17 cellular contexts compared by ENCODE assay signal in genomic region chr3:149332781-149333517, GRCh38. TPM values are rescaled to one million over a fixed set of nuclear protein-coding genes. Genes with fewer than 3 reads are reported as not detected.
DNase-seq lines count a peak whose midpoint lies in the region; ATAC-seq and TF ChIP-seq lines count a peak whose summit lies in the region.
"Had no signal": no experiment of that assay in that cellular context is flagged by ENCODE, and none has a peak within 500 bp of the region (broad histone marks: within the 10 kb centered on the region; RNA-seq: fewer than 3 reads in every experiment).

No MANE protein-coding gene starts in this region.

- H2AK5ac ChIP-seq in mesendoderm (ENCODE audit: low read length) = no peak overlapping the region

- H3K4me3 ChIP-seq in right cardiac atrium (ENCODE audit: low read length) (peak overlapping the region; percentile 57), mesendoderm (ENCODE audit: low read length) (no peak overlapping the region), vagina (peak overlapping the region in 1 of 2 donors; percentile 3), brain microvascular endothelial cell (ENCODE audit: low read depth, low read length) (no peak overlapping the region)

- no peak overlapping the region for H2BK120ac ChIP-seq in mesendoderm (ENCODE audit: low read depth, low read length)

- H3K4ac ChIP-seq in mesendoderm (ENCODE audit: low read depth, low read length) = no peak overlapping the region

- no peak overlapping the region for H3K4me3 Mint-ChIP-seq in activated T-cell treated with anti-CD3 and anti-CD28 coated beads, Interleukin-2, amount 50 U/mL, for 24 hours
- no peak overlapping the region for H3K4me3 Mint-ChIP-seq in natural killer cell
- H3K4me3 Mint-ChIP-seq: neural crest cell had no signal

- H3K79me1 ChIP-seq in mesendoderm (ENCODE audit: low read length) = no peaks in the 10 kb centered on the region

- H3K4me2 ChIP-seq in mesendoderm (ENCODE audit: low read length) = no peak overlapping the region

- H3K27ac ChIP-seq in right cardiac atrium (ENCODE audit: low read length) = peak overlapping the region; percentile 68
- no peak overlapping the region for H3K27ac ChIP-seq in mesendoderm (ENCODE audit: low read depth, low read length)
- peak overlapping the region; percentile 13 for H3K27ac ChIP-seq in vagina
- H3K27ac ChIP-seq in brain microvascular endothelial cell = no peak overlapping the region

- no peak overlapping the region for H3K9ac ChIP-seq in mesendoderm (ENCODE audit: low read length)

- no peak overlapping the region for H4K5ac ChIP-seq in mesendoderm (ENCODE audit: low read length)

- H4K8ac ChIP-seq in mesendoderm (ENCODE audit: low read depth, low read length) = no peak overlapping the region

- H3K18ac ChIP-seq in mesendoderm (ENCODE audit: low read length) = peak overlapping the region; percentile 68

- TF ChIP-seq POLR2A in vagina (IDR thresholded peaks at IDR 0.05) = no peak

- H3K4me1 Mint-ChIP-seq in activated T-cell treated with anti-CD3 and anti-CD28 coated beads, Interleukin-2, amount 50 U/mL, for 24 hours (ENCODE audit: low read depth) = no peaks in the 10 kb centered on the region
- no peaks in the 10 kb centered on the region for H3K4me1 Mint-ChIP-seq in natural killer cell

- H3K36me3 ChIP-seq in mesendoderm (ENCODE audit: control insufficient read depth, insufficient read depth, low read length) = no peaks in the 10 kb centered on the region
- H3K36me3 ChIP-seq in vagina = no peaks in the 10 kb centered on the region
- no peaks in the 10 kb centered on the region for H3K36me3 ChIP-seq in brain microvascular endothelial cell (replicated peaks)

- WGBS in right cardiac atrium = 58% methylated on average over 6 of the region's 6 CpGs
- WGBS in mesendoderm (ENCODE audit: extremely low coverage, insufficient coverage, low lambda C conversion rate) = no CpG with 5 or more reads among the region's 6 CpGs

- H3K36me3 Mint-ChIP-seq in activated T-cell treated with anti-CD3 and anti-CD28 coated beads, Interleukin-2, amount 50 U/mL, for 24 hours (ENCODE audit: low read depth) = no peaks in the 10 kb centered on the region
- H3K36me3 Mint-ChIP-seq in natural killer cell = no peaks in the 10 kb centered on the region

- H3K9me3 ChIP-seq in right cardiac atrium (ENCODE audit: control insufficient read depth, low read length) = no peaks in the 10 kb centered on the region
- no peaks in the 10 kb centered on the region for H3K9me3 ChIP-seq in vagina

- peak overlapping the region; percentile 18 for H3K56ac ChIP-seq in mesendoderm (ENCODE audit: low read length)

- intact Hi-C loops in right cardiac atrium (cut with DNase I) (no loop called here), left ventricle myocardium superior (cut with micrococcal nuclease) (no loop called here), vagina (cut with DNase I) (no loop called here), natural killer cell (cut with micrococcal nuclease) (no loop called here)

- no peaks in the 10 kb centered on the region for H3K9me3 Mint-ChIP-seq in activated T-cell treated with anti-CD3 and anti-CD28 coated beads, Interleukin-2, amount 50 U/mL, for 24 hours
- no peaks in the 10 kb centered on the region for H3K9me3 Mint-ChIP-seq in natural killer cell
- H3K9me3 Mint-ChIP-seq: neural crest cell had no signal

- in situ Hi-C loops in brain microvascular endothelial cell (cut with HindIII; ENCODE audit: low pct_ligation_motif_present, low sequenced_read_pairs) = no loop called here

- H3K23ac ChIP-seq in mesendoderm (ENCODE audit: low read length) = no peak overlapping the region

- DNase-seq in right cardiac atrium = no peak
- DNase-seq in left ventricle myocardium superior = no peak
- DNase-seq in dermis blood vessel endothelial cell = peak; percentile 55
- DNase-seq in mesendoderm = peak; percentile 14
- DNase-seq in vagina (ENCODE audit: extremely low spot score in 2 of 2) = no peak
- no peak for DNase-seq in brain microvascular endothelial cell
- no peak for DNase-seq in activated T-cell treated with anti-CD3 and anti-CD28 coated beads, Interleukin-2, amount 50 U/mL, for 24 hours
- no peak for DNase-seq in natural killer cell
- DNase-seq: activated CD4-positive, alpha-beta T cell treated with anti-CD3 and anti-CD28 coated beads, Interleukin-2, amount 50 U/mL, for 4 hours; activated effector memory CD4-positive, alpha-beta T cell treated with Interleukin-2 at 50 U/mL for 16 hours; DND-41; stimulated activated CD8-positive, alpha-beta memory T cell treated with anti-CD3 and anti-CD28 coated beads, Interleukin-4, amount 100 ng/mL, for 48 hours; T-helper 2 cell had no signal

- no peak overlapping the region for H3K27ac Mint-ChIP-seq in activated T-cell treated with anti-CD3 and anti-CD28 coated beads, Interleukin-2, amount 50 U/mL, for 24 hours
- H3K27ac Mint-ChIP-seq in natural killer cell = no peak overlapping the region

- peaks cover 14% of the 10 kb centered on the region for H3K27me3 Mint-ChIP-seq in activated T-cell treated with anti-CD3 and anti-CD28 coated beads, Interleukin-2, amount 50 U/mL, for 24 hours
- H3K27me3 Mint-ChIP-seq in natural killer cell (ENCODE audit: low read depth in 2 of 2) = peaks cover 5 to 12% of the 10 kb centered on the region in 2 donors

- no peak overlapping the region for H2BK5ac ChIP-seq in mesendoderm (ENCODE audit: low read length)

- TF ChIP-seq CTCF in vagina (IDR thresholded peaks at IDR 0.05) (no peak), brain microvascular endothelial cell (IDR thresholded peaks at IDR 0.05; ENCODE audit: low read depth, low read length, missing control alignments) (no peak), natural killer cell (IDR thresholded peaks at IDR 0.05) (no peak)

- ATAC-seq in right cardiac atrium = peak in 1 of 2 donors; percentile 46
- ATAC-seq in left ventricle myocardium superior = no peak
- no peak for ATAC-seq in natural killer cell

- H2BK15ac ChIP-seq in mesendoderm (replicated peaks; ENCODE audit: low read depth) = peak overlapping the region; percentile 64

- no peaks in the 10 kb centered on the region for H3K27me3 ChIP-seq in right cardiac atrium (ENCODE audit: control insufficient read depth, insufficient read depth)
- H3K27me3 ChIP-seq in mesendoderm (ENCODE audit: insufficient read depth, low read length, poor library complexity) = no peaks in the 10 kb centered on the region
- no peaks in the 10 kb centered on the region for H3K27me3 ChIP-seq in vagina
- H3K27me3 ChIP-seq in brain microvascular endothelial cell (replicated peaks) = no peaks in the 10 kb centered on the region

- H3K4me1 ChIP-seq in right cardiac atrium (ENCODE audit: control insufficient read depth, insufficient read depth, low read length) (no peaks in the 10 kb centered on the region), mesendoderm (ENCODE audit: control insufficient read depth, low read depth, low read length) (peaks cover 9% of the 10 kb centered on the region), vagina (no peaks in the 10 kb centered on the region)

- no peaks in the 10 kb centered on the region for H3K79me2 ChIP-seq in mesendoderm (ENCODE audit: control insufficient read depth, insufficient read depth, low read length)

RNA-seq across cellular contexts. Expression of gene TM4SF18, which starts 0.5 kb away (rescaled TPM):
- 1 to 10 TPM; 2.9 to 6.1 (median 5.2) TPM for total RNA-seq in right cardiac atrium
- 4.5 TPM for polyA plus RNA-seq in right cardiac atrium
- total RNA-seq in left ventricle myocardium superior = 11.6 TPM
- 363 and 529 TPM in 2 replicates for total RNA-seq in dermis blood vessel endothelial cell
- 1.3 TPM for polyA plus RNA-seq in mesendoderm (2013, experiment 1 of 2)
- 1.3 TPM for polyA plus RNA-seq in mesendoderm (2013, experiment 2 of 2)
- 10.1 TPM for total RNA-seq in vagina
- total RNA-seq in natural killer cell = not detected
- total RNA-seq: fibroblast of lung, neural crest cell, OCI-LY7 had no signal
- polyA plus RNA-seq: fibroblast of lung, keratinocyte had no signal

RNA-seq across cellular contexts. Expression of gene TM4SF1, which starts 44.5 kb away (rescaled TPM):
- total RNA-seq in right cardiac atrium (100 to 1,000 TPM in 1 of 4 donors, 10 to 100 TPM in 3; 70.8 to 105 (median 83.6) TPM), left ventricle myocardium superior (112 TPM), dermis blood vessel endothelial cell (921 and 1,047 TPM in 2 replicates), vagina (97.7 TPM), natural killer cell (not detected)
- polyA plus RNA-seq in right cardiac atrium = 130 TPM
- polyA plus RNA-seq in mesendoderm (2013, experiment 1 of 2) = 0.22 TPM
- 0.25 TPM for polyA plus RNA-seq in mesendoderm (2013, experiment 2 of 2)
- total RNA-seq: neural crest cell, OCI-LY7 had no signal

Comparison
In these comparisons a context has a peak if more than half of its experiments do, and no peak if none do; other contexts are left out.
1. DNase-seq: peak in dermis blood vessel endothelial cell (single experiment) and mesendoderm (single experiment); none in right cardiac atrium (0 of 3), left ventricle myocardium superior (single experiment), vagina (0 of 2), brain microvascular endothelial cell (single experiment), activated T-cell treated with anti-CD3 and anti-CD28 coated beads, Interleukin-2, amount 50 U/mL, for 24 hours (single experiment) and natural killer cell (single experiment).
2. H3K27ac ChIP-seq: peak in right cardiac atrium (single experiment) and vagina (single experiment); none in mesendoderm (single experiment) and brain microvascular endothelial cell (single experiment).
3. RNA of gene TM4SF18, which starts 0.5 kb away (total RNA-seq): 363 to 529 TPM in dermis blood vessel endothelial cell; 11.6 TPM in left ventricle myocardium superior (single experiment), 10.1 TPM in vagina (single experiment), 2.9 to 6.1 TPM in right cardiac atrium and not detected in natural killer cell; every median in the first group is over 10 times any median in the second.
4. RNA of gene TM4SF1, which starts 44.5 kb away (total RNA-seq): 921 to 1,047 TPM in dermis blood vessel endothelial cell, 112 TPM in left ventricle myocardium superior (single experiment), 97.7 TPM in vagina (single experiment) and 70.8 to 105 TPM in right cardiac atrium; not detected in natural killer cell; every median in the first group is over 10 times any median in the second.